ENCODE assay signal across 17 cellular contexts in genomic region chr14:106044515-106044914, GRCh38.
DNase-seq lines count a peak whose midpoint lies in the region; ATAC-seq, FAIRE-seq and TF ChIP-seq lines count a peak whose summit lies in the region.
"Had no signal": no experiment of that assay in that cellular context is flagged by ENCODE, and none has a peak within 500 bp of the region (broad histone marks: within the 10 kb centered on the region; RNA-seq: fewer than 3 reads in every experiment).

No MANE protein-coding gene starts in this region.

- H3K27ac ChIP-seq in BLaER1 (no peak overlapping the region), GM12878 (ENCODE audit: control insufficient read depth, insufficient read depth) (no peak overlapping the region)
- H3K27ac ChIP-seq: C4-2B, HL-60 had no signal

- H3K4me3 ChIP-seq in BLaER1 (no peak overlapping the region), GM12878 (no peak overlapping the region)

- peak overlapping the region; percentile 73 for H3K4me2 ChIP-seq in BLaER1
- peak overlapping the region; percentile 64 for H3K4me2 ChIP-seq in GM12878 (ENCODE audit: control insufficient read depth, insufficient read depth)
- H3K4me2 ChIP-seq: SK-N-SH had no signal

- H4K20me1 ChIP-seq in BLaER1 (no peaks in the 10 kb centered on the region), GM12878 (ENCODE audit: control insufficient read depth, insufficient read depth) (no peaks in the 10 kb centered on the region)

- no peak overlapping the region; the same call in 1 of the 2 replicates for H2AFZ ChIP-seq in GM12878 (ENCODE audit: control insufficient read depth, low read depth, low read length)

- in situ Hi-C loops in GM12878 (cut with MboI), result no loop called here

- TF ChIP-seq CTCF in GM10248 (IDR thresholded peaks at IDR 0.05; ENCODE audit: control extremely low read depth, extremely low read depth, low read depth, missing control alignments), result no peak
- TF ChIP-seq CTCF in GM12878 (IDR thresholded peaks at IDR 0.05 in 2 of 3, conservative IDR thresholded peaks at IDR 0.05 in 1 of 3; ENCODE audit: control insufficient read depth in 2 of 3, extremely low read depth in 1 of 3, insufficient read depth in 1 of 3, low read depth in 3 of 3, low read length in 3 of 3), result no peak

- no peak overlapping the region for H3K9ac ChIP-seq in BLaER1
- no peak overlapping the region for H3K9ac ChIP-seq in GM12878 (ENCODE audit: control insufficient read depth, insufficient read depth, low read length)
- H3K9ac ChIP-seq: SK-N-SH had no signal

- POLR2A ChIA-PET in GM10248 (lab: Yijun Ruan, JAX) (no interaction called here), GM12878 (lab: Charles Lee) (no interaction called here)

- peak; percentile 79 for FAIRE-seq in GM19239 (lab: Jason Lieb, UNC)
- no peak for FAIRE-seq in GM12878 (lab: Jason Lieb, UNC)
- FAIRE-seq: HTR-8/SVneo had no signal

- no peaks in the 10 kb centered on the region for H3K36me3 ChIP-seq in BLaER1
- H3K36me3 ChIP-seq in GM12878 (ENCODE audit: control insufficient read depth in 2 of 2, insufficient read depth in 2 of 2, low read length in 1 of 2), result no peaks in the 10 kb centered on the region

- DNase-seq in GM10248 (ENCODE audit: extremely low spot score) (peak; percentile 32), GM19239 (ENCODE audit: insufficient read length, low spot score) (no peak), GM12878 (ENCODE audit: low read depth, low spot score) (no peak), DMS79 (lab: John Stamatoyannopoulos, UW) (no peak), NOMO-1 treated with dmso at 0.1 percent for 144 hours (lab: John Stamatoyannopoulos, UW; ENCODE audit: unreplicated experiment) (no peak)
- DNase-seq: GDM1, H9, NCI-H1048, NCI-H2029, NCI-H748 treated with DMSO at 0.1 percent for 48 hours had no signal

- no peaks in the 10 kb centered on the region for H3K9me3 ChIP-seq in BLaER1
- no peaks in the 10 kb centered on the region for H3K9me3 ChIP-seq in GM12878 (replicated peaks; ENCODE audit: control insufficient read depth, insufficient read depth, low read length)
- H3K9me3 ChIP-seq: SK-N-SH had no signal

- SMC1A ChIA-PET in GM12878 (lab: Charles Lee; ENCODE audit: uncharacterized antibody, unreplicated experiment), result no interaction called here

- CTCF ChIA-PET in GM10248 (lab: Yijun Ruan, JAX) (interaction anchor here (1.2 to 2.2 kb wide), 5 partner anchors 10 to 36 kb away, joined by 4 to 15 read pairs (median 8); no protein-coding TSS in a partner anchor), GM12878 (lab: Yijun Ruan, JAX) (no interaction called here)

- WGBS in GM12878 (ENCODE audit: insufficient coverage, insufficient replicate concordance, low lambda C conversion rate, missing lambda C conversion rate), result 0% methylated on average over 4 of the region's 4 CpGs

- no peaks in the 10 kb centered on the region for H3K27me3 ChIP-seq in BLaER1
- no peaks in the 10 kb centered on the region for H3K27me3 ChIP-seq in GM12878 (replicated peaks in 1 of 2; ENCODE audit: control insufficient read depth in 2 of 2, insufficient read depth in 2 of 2, low read length in 1 of 2)

- BruUV-seq in GM12878 (replicated peaks; lab: Mats Ljungman, UMichigan), result no TSS peak

- no peak for TF ChIP-seq RAD21 in GM12878 (IDR thresholded peaks at IDR 0.05; ENCODE audit: insufficient read depth, low read depth, low read length)

- peaks cover 20% of the 10 kb centered on the region for H3K4me1 ChIP-seq in BLaER1
- no peaks in the 10 kb centered on the region; the same call in 1 of the 2 replicates for H3K4me1 ChIP-seq in GM12878 (ENCODE audit: control insufficient read depth, insufficient read depth, low read length)

- RAD21 ChIA-PET in GM12878 (lab: Charles Lee; ENCODE audit: unreplicated experiment), result no interaction called here

- TF ChIP-seq EP300 in GM12878 (IDR thresholded peaks at IDR 0.05; ENCODE audit: borderline replicate concordance in 1 of 2, control insufficient read depth in 1 of 2, low read depth in 2 of 2, low read length in 2 of 2), result no peak

- intact Hi-C loops in GM12878 (cut with micrococcal nuclease; ENCODE audit: unreplicated experiment), result no loop called here

- no peaks in the 10 kb centered on the region for H3K79me2 ChIP-seq in GM12878 (ENCODE audit: control insufficient read depth, insufficient read depth, low read length)

- no peak for ATAC-seq in GM12878
- no peak for ATAC-seq in GM19397 (IDR thresholded peaks at IDR 0.05; ENCODE audit: unreplicated experiment)
- no peak for ATAC-seq in GM21360 (IDR thresholded peaks at IDR 0.05; ENCODE audit: unreplicated experiment)

- no peak for TF ChIP-seq POLR2A in GM12878 (IDR thresholded peaks at IDR 0.05; ENCODE audit: low read depth, low read length)

TF ChIP-seq in GM12878, 131 proteins besides CTCF, POLR2A, EP300 and RAD21 (continues in another document):
- TF ChIP-seq YBX1 (IDR thresholded peaks at IDR 0.05) (no peak), ATF3 (IDR thresholded peaks at IDR 0.05; ENCODE audit: borderline replicate concordance, extremely low read depth, low read depth, low read length) (no peak), SMARCA5 (IDR thresholded peaks at IDR 0.05) (no peak), MXI1 (IDR thresholded peaks at IDR 0.05; ENCODE audit: low read depth, low read length) (no peak), CEBPZ (IDR thresholded peaks at IDR 0.05; ENCODE audit: low read depth, low read length) (no peak), PRDM15 (CRISPR knock-in tag; IDR thresholded peaks at IDR 0.05) (no peak), STAT3 (IDR thresholded peaks at IDR 0.05; ENCODE audit: low read depth, low read length) (no peak), ZBED1 (IDR thresholded peaks at IDR 0.05; ENCODE audit: borderline replicate concordance) (no peak), IKZF2 (IDR thresholded peaks at IDR 0.05) (no peak), BCL3 (IDR thresholded peaks at IDR 0.05; ENCODE audit: borderline replicate concordance, insufficient read depth, low read depth, low read length, poor library complexity, severe bottlenecking) (no peak), TARDBP (IDR thresholded peaks at IDR 0.05; ENCODE audit: borderline replicate concordance) (no peak), CREB1 (IDR thresholded peaks at IDR 0.05; ENCODE audit: low read depth) (no peak)
